ENCODE assay signal across 11 cellular contexts in genomic region chr2:43212931-43213330, GRCh38. TPM values are rescaled to one million over a fixed set of nuclear protein-coding genes. Genes with fewer than 3 reads are reported as not detected.
DNase-seq lines count a peak whose midpoint lies in the region; ATAC-seq, FAIRE-seq and TF ChIP-seq lines count a peak whose summit lies in the region.
"Had no signal": no experiment of that assay in that cellular context is flagged by ENCODE, and none has a peak within 500 bp of the region (broad histone marks: within the 10 kb centered on the region; RNA-seq: fewer than 3 reads in every experiment).

No MANE protein-coding gene starts in this region.

- H3K4me3 ChIP-seq in H1 (ENCODE audit: extremely low read depth in 1 of 4, insufficient read depth in 2 of 4, low read depth in 3 of 4, low read length in 4 of 4) (no peak overlapping the region), ovary (no peak overlapping the region), GM23248 (no peak overlapping the region)
- no peak overlapping the region for H3K4me3 ChIP-seq in naive thymus-derived CD4-positive, alpha-beta T cell (ENCODE audit: low read length)
- H3K4me3 ChIP-seq: PC-9 had no signal

- H3K9me2 ChIP-seq in GM23248 (ENCODE audit: insufficient read depth), result no peaks in the 10 kb centered on the region

- H2AFZ ChIP-seq in H1 (ENCODE audit: low read length) (no peak overlapping the region), GM23248 (no peak overlapping the region)
- H2AFZ ChIP-seq: PC-9 had no signal

- no peak overlapping the region for H4K8ac ChIP-seq in H1 (ENCODE audit: extremely low read depth, insufficient read depth, low read length)

- H3K4me1 Mint-ChIP-seq in naive thymus-derived CD4-positive, alpha-beta T cell, result peaks cover 29 to 57% (median 45%) of the 10 kb centered on the region in 7 donors

- H3K27ac ChIP-seq in H1 (ENCODE audit: low read depth, low read length) (no peak overlapping the region), ovary (no peak overlapping the region), GM23248 (no peak overlapping the region)
- H3K27ac ChIP-seq in naive thymus-derived CD4-positive, alpha-beta T cell (ENCODE audit: low read depth, low read length), result no peak overlapping the region
- H3K27ac ChIP-seq: PC-9 had no signal

- in situ Hi-C loops in GM23248 (cut with MboI), result loop anchor here (10.0 kb wide), 1 partner anchor 68 kb away; no protein-coding TSS in a partner anchor

- no peak overlapping the region for H3K23ac ChIP-seq in H1 (ENCODE audit: insufficient read length)

- TF ChIP-seq POLR2A in H1 (IDR thresholded peaks at IDR 0.05; ENCODE audit: control extremely low read depth in 1 of 2, low read depth in 2 of 2, low read length in 2 of 2), result no peak
- no peak for TF ChIP-seq POLR2A in ovary (IDR thresholded peaks at IDR 0.05)

- peaks cover 0 to 8% (median 4%) of the 10 kb centered on the region in 5 donors for H3K36me3 Mint-ChIP-seq in naive thymus-derived CD4-positive, alpha-beta T cell

- peak overlapping the region; percentile 96 for H2BK20ac ChIP-seq in H1 (ENCODE audit: low read length)

- H2BK120ac ChIP-seq in H1 (replicated peaks; ENCODE audit: low read depth, low read length), result peak overlapping the region; percentile 52

- peak overlapping the region; percentile 96; the same call in 1 of the 2 replicates for H2AK5ac ChIP-seq in H1 (ENCODE audit: low read depth, low read length)

- H3K9me3 Mint-ChIP-seq in naive thymus-derived CD4-positive, alpha-beta T cell, result no peaks in the 10 kb centered on the region

- H3K27me3 ChIP-seq in H1 (replicated peaks in 1 of 4; ENCODE audit: control insufficient read depth in 3 of 4, extremely low read depth in 1 of 4, insufficient read depth in 3 of 4, low read length in 3 of 4), result no peaks in the 10 kb centered on the region
- H3K27me3 ChIP-seq in naive thymus-derived CD4-positive, alpha-beta T cell (ENCODE audit: control insufficient read depth in 2 of 2, insufficient read depth in 2 of 2, low read length in 2 of 2), result no peaks in the 10 kb centered on the region
- no peaks in the 10 kb centered on the region for H3K27me3 ChIP-seq in ovary
- no peaks in the 10 kb centered on the region for H3K27me3 ChIP-seq in GM23248 (replicated peaks; ENCODE audit: insufficient read depth)

- H3K56ac ChIP-seq in H1 (replicated peaks; ENCODE audit: insufficient read length, low read depth, low read length), result no peak overlapping the region

- peak overlapping the region; percentile 78; the same call in 1 of the 2 replicates for H2BK12ac ChIP-seq in H1 (ENCODE audit: low read depth, low read length)

- no peak for FAIRE-seq in H1 (lab: Jason Lieb, UNC)

- ATAC-seq in naive thymus-derived CD4-positive, alpha-beta T cell, result peak; percentile 72
- ATAC-seq in HG02870 (IDR thresholded peaks at IDR 0.05; ENCODE audit: unreplicated experiment), result no peak

- H3K9ac ChIP-seq in H1 (replicated peaks in 1 of 4; ENCODE audit: extremely low read depth in 1 of 4, low read depth in 3 of 4, low read length in 3 of 4), result no peak overlapping the region
- H3K9ac ChIP-seq in GM23248, result no peak overlapping the region

- no peaks in the 10 kb centered on the region for H3K79me2 ChIP-seq in H1 (ENCODE audit: control insufficient read depth in 1 of 2, insufficient read depth in 2 of 2, low read length in 2 of 2)
- no peaks in the 10 kb centered on the region for H3K79me2 ChIP-seq in GM23248 (ENCODE audit: insufficient read depth)

- peak; percentile 93 to 96 for DNase-seq in AML-193 (lab: John Stamatoyannopoulos, UW)
- peak; percentile 96 to 98 for DNase-seq in NOMO-1 (lab: John Stamatoyannopoulos, UW; ENCODE audit: unreplicated experiment in 2 of 2)
- DNase-seq in H1 (ENCODE audit: low read depth in 1 of 2, low spot score in 2 of 2), result no peak
- no peak for DNase-seq in naive thymus-derived CD4-positive, alpha-beta T cell
- DNase-seq in ovary, result no peak
- DNase-seq in GM23248, result no peak
- no peak for DNase-seq in NCI-H2029 (lab: John Stamatoyannopoulos, UW)
- DNase-seq: NCI-H1092 treated with DMSO at 0.1 percent for 48 hours; PC-9; stimulated activated CD4-positive, alpha-beta T cell treated with anti-CD3 and anti-CD28 coated beads, Interleukin-4, amount 100 ng/mL, for 4 hours had no signal

- no peak overlapping the region for H3K14ac ChIP-seq in H1 (ENCODE audit: insufficient read length)

- CTCF ChIA-PET in H1 (lab: Charles Lee; ENCODE audit: partially characterized antibody), result interaction anchor here (0.5 to 8.8 kb wide), 25 partner anchors 10 to 411 kb away, joined by 3 to 101 read pairs (median 4); partner anchors contain the start of gene ZFP36L2
- CTCF ChIA-PET in naive thymus-derived CD4-positive, alpha-beta T cell (lab: Charles Lee), result interaction anchor here (1.1 to 1.2 kb wide), 2 partner anchors 16 to 38 kb away, joined by 3 to 5 read pairs; no protein-coding TSS in a partner anchor

- TF ChIP-seq EP300 in H1 (IDR thresholded peaks at IDR 0.05; ENCODE audit: borderline replicate concordance in 1 of 2, low read depth in 2 of 2, low read length in 2 of 2) (no peak), ovary (IDR thresholded peaks at IDR 0.05) (no peak)

- no peaks in the 10 kb centered on the region for H3F3A ChIP-seq in GM23248 (ENCODE audit: insufficient read depth)

- H2BK5ac ChIP-seq in H1 (ENCODE audit: low read depth, low read length), result peak overlapping the region; percentile 60; the same call in 1 of the 2 replicates

- no peaks in the 10 kb centered on the region; the same call in 1 of the 2 replicates for H3K23me2 ChIP-seq in H1 (ENCODE audit: low read depth, low read length)

- H4K5ac ChIP-seq in H1 (ENCODE audit: insufficient read length, low read depth, low read length), result no peak overlapping the region

- H3K18ac ChIP-seq in H1 (ENCODE audit: extremely low read depth, low read length), result peak overlapping the region; percentile 51

- no peak for TF ChIP-seq RAD21 in H1 (IDR thresholded peaks at IDR 0.05 in 1 of 2, conservative IDR thresholded peaks at IDR 0.05 in 1 of 2; ENCODE audit: low read depth in 2 of 2, low read length in 2 of 2)

- H3K27ac Mint-ChIP-seq in naive thymus-derived CD4-positive, alpha-beta T cell, result peak overlapping the region in 8 of 9 donors; percentile 60 to 89 (median 80)

- POLR2A ChIA-PET in H1 (lab: Charles Lee; ENCODE audit: partially characterized antibody), result interaction anchor here (0.6 to 1.0 kb wide), 2 partner anchors 9 to 16 kb away, joined by 4 read pairs; no protein-coding TSS in a partner anchor
- POLR2A ChIA-PET in naive thymus-derived CD4-positive, alpha-beta T cell (lab: Charles Lee), result interaction anchor here (0.7 to 25.8 kb wide), 6 partner anchors 10 to 81 kb away, joined by 4 to 1899 read pairs (median 356); partner anchors contain the start of gene ZFP36L2

- no peaks in the 10 kb centered on the region for H3K79me1 ChIP-seq in H1 (ENCODE audit: low read depth, low read length)

- H3K36me3 ChIP-seq in H1 (ENCODE audit: control insufficient read depth in 2 of 4, insufficient read depth in 4 of 4, low read length in 3 of 4) (no peaks in the 10 kb centered on the region), ovary (no peaks in the 10 kb centered on the region), GM23248 (ENCODE audit: low read depth) (no peaks in the 10 kb centered on the region)
- H3K36me3 ChIP-seq in naive thymus-derived CD4-positive, alpha-beta T cell (ENCODE audit: control insufficient read depth in 2 of 3, insufficient read depth in 3 of 3, low read length in 3 of 3), result no peaks in the 10 kb centered on the region

- H3K9me3 ChIP-seq in H1 (ENCODE audit: insufficient read depth in 2 of 2, low read depth in 1 of 2, low read length in 1 of 2) (no peaks in the 10 kb centered on the region), ovary (no peaks in the 10 kb centered on the region), GM23248 (ENCODE audit: low read depth) (no peaks in the 10 kb centered on the region)
- H3K9me3 ChIP-seq in naive thymus-derived CD4-positive, alpha-beta T cell (ENCODE audit: control insufficient read depth in 2 of 3, low read length in 3 of 3), result no peaks in the 10 kb centered on the region

- peaks cover 7 to 14% (median 10%) of the 10 kb centered on the region in 4 experiments for H3K4me1 ChIP-seq in H1 (replicated peaks in 1 of 4; ENCODE audit: control insufficient read depth in 3 of 4, insufficient read depth in 4 of 4, low read length in 3 of 4)
- H3K4me1 ChIP-seq in naive thymus-derived CD4-positive, alpha-beta T cell (ENCODE audit: control insufficient read depth in 2 of 2, insufficient read depth in 2 of 2, low read length in 2 of 2), result peaks cover 8 to 34% of the 10 kb centered on the region in 2 donors
- peaks cover 18% of the 10 kb centered on the region for H3K4me1 ChIP-seq in ovary (ENCODE audit: insufficient read depth)
- peaks cover 8% of the 10 kb centered on the region for H3K4me1 ChIP-seq in GM23248 (ENCODE audit: insufficient read depth)

- TF ChIP-seq CTCF in H1 (IDR thresholded peaks at IDR 0.05; ENCODE audit: control extremely low read depth in 1 of 3, insufficient read depth in 1 of 3, low read depth in 1 of 3, low read length in 3 of 3) (no peak), ovary (IDR thresholded peaks at IDR 0.05) (no peak)

- H4K20me1 ChIP-seq in H1 (replicated peaks in 1 of 2; ENCODE audit: control insufficient read depth in 1 of 2, insufficient read depth in 2 of 2, low read length in 2 of 2), result no peaks in the 10 kb centered on the region
- no peaks in the 10 kb centered on the region for H4K20me1 ChIP-seq in GM23248 (ENCODE audit: insufficient read depth)

- intact Hi-C loops in naive thymus-derived CD4-positive, alpha-beta T cell (cut with micrococcal nuclease), result no loop called here
- intact Hi-C loops in ovary (cut with DNase I), result loop anchor here in 1 of 4 donors (10.0 kb wide), 1 partner anchor 128 kb away; no protein-coding TSS in a partner anchor

- WGBS in H1 (ENCODE audit: extremely low coverage in 1 of 2, insufficient coverage in 1 of 2, insufficient read length in 1 of 2, insufficient replicate concordance in 2 of 2, low coverage in 1 of 2, low lambda C conversion rate in 2 of 2, missing lambda C conversion rate in 1 of 2), 2 experiments, result 87% methylated on average over 3 of the region's 3 CpGs; no CpG with 5 or more reads in 1 of the 2 experiments
- WGBS in ovary, 3 donors, result 89 to 96% (median 91%) methylated on average over 3 of the region's 3 CpGs
- WGBS in GM23248 (ENCODE audit: low coverage in 1 of 2, low lambda C conversion rate in 2 of 2, missing lambda C conversion rate in 2 of 2), 2 experiments, result 95 to 99% methylated on average over 3 of the region's 3 CpGs

- H3K4ac ChIP-seq in H1 (replicated peaks; ENCODE audit: insufficient read length, low read depth, low read length), result peak overlapping the region; percentile 94

- no peaks in the 10 kb centered on the region for H3K27me3 Mint-ChIP-seq in naive thymus-derived CD4-positive, alpha-beta T cell

- H3K4me2 ChIP-seq in H1 (ENCODE audit: insufficient read depth in 1 of 2, low read depth in 2 of 2, low read length in 2 of 2) (no peak overlapping the region), GM23248 (ENCODE audit: unreplicated experiment) (no peak overlapping the region)
- H3K4me2 ChIP-seq: PC-9 had no signal

- peak overlapping the region; percentile 29 for H4K91ac ChIP-seq in H1 (replicated peaks; ENCODE audit: insufficient read length, low read length)

- peak overlapping the region in 5 of 10 donors; percentile 3 to 53 (median 48) for H3K4me3 Mint-ChIP-seq in naive thymus-derived CD4-positive, alpha-beta T cell

- peak overlapping the region; percentile 61; the same call in 1 of the 2 replicates for H2BK15ac ChIP-seq in H1 (ENCODE audit: low read length)

RNA-seq across cellular contexts. Expression of gene ZFP36L2, which starts 13.5 kb away (rescaled TPM):
- 102 and 109 TPM in 2 replicates for total RNA-seq in H1 (2021; fragmentation: NEBNext Ultra II Directional; extraction: Animal tissue kit (Norgen Biotek cat#: 25700))
- polyA plus RNA-seq in H1 (2011; rRNA removed) (13.4 and 15.6 TPM in 2 replicates), ovary (100 to 1,000 TPM; 162 to 169 TPM), GM23248 (2016; fragmentation: Nextera tagmentation; extraction: Ambion mirVana) (71.7 and 78.2 TPM in 2 replicates)
- 10.6 TPM for polyA plus RNA-seq in H1 (2011; cell fraction: cytosol; rRNA removed)
- polyA plus RNA-seq in H1 (2011; cell fraction: nucleus; rRNA removed), result 10.7 TPM
- polyA plus RNA-seq in H1 (2012, experiment 1 of 2), result 31.8 to 48.4 TPM (median 38.8 TPM) in 4 replicates
- 44.9 TPM for polyA plus RNA-seq in H1 (2012, experiment 2 of 2)
- 57.0 TPM for polyA plus RNA-seq in H1 (2013, experiment 1 of 2)
- polyA plus RNA-seq in H1 (2013, experiment 2 of 2), result 62.5 TPM
- 4.5 and 4.8 TPM in 2 replicates for polyA minus RNA-seq in H1 (2011; rRNA and poly(A)+ RNA removed)
- 29.6 TPM for polyA minus RNA-seq in H1 (2011; cell fraction: cytosol; rRNA and poly(A)+ RNA removed)
- polyA minus RNA-seq in H1 (2011; cell fraction: nucleus; rRNA and poly(A)+ RNA removed), result 20.3 TPM
- 100 to 1,000 TPM; 231 to 747 (median 389) TPM for total RNA-seq in naive thymus-derived CD4-positive, alpha-beta T cell
- polyA plus RNA-seq in naive thymus-derived CD4-positive, alpha-beta T cell, result 100 to 1,000 TPM; 252 to 411 TPM
- total RNA-seq in ovary, result 100 to 1,000 TPM; 115 to 369 (median 254) TPM
- total RNA-seq in GM23248 (2014; rRNA removed; shearing (Covaris generic)), result 13.8 and 14.4 TPM in 2 replicates

Comparison
In these comparisons a context has a peak if more than half of its experiments do, and no peak if none do; other contexts are left out.
1. DNase-seq: peak in AML-193 (2 of 2) and NOMO-1 (2 of 2); none in H1 (0 of 2), naive thymus-derived CD4-positive, alpha-beta T cell (0 of 9), ovary (0 of 5), GM23248 (single experiment) and NCI-H2029 (single experiment).